8 cellular contexts compared by ENCODE assay signal in the genomic region with DNA sequence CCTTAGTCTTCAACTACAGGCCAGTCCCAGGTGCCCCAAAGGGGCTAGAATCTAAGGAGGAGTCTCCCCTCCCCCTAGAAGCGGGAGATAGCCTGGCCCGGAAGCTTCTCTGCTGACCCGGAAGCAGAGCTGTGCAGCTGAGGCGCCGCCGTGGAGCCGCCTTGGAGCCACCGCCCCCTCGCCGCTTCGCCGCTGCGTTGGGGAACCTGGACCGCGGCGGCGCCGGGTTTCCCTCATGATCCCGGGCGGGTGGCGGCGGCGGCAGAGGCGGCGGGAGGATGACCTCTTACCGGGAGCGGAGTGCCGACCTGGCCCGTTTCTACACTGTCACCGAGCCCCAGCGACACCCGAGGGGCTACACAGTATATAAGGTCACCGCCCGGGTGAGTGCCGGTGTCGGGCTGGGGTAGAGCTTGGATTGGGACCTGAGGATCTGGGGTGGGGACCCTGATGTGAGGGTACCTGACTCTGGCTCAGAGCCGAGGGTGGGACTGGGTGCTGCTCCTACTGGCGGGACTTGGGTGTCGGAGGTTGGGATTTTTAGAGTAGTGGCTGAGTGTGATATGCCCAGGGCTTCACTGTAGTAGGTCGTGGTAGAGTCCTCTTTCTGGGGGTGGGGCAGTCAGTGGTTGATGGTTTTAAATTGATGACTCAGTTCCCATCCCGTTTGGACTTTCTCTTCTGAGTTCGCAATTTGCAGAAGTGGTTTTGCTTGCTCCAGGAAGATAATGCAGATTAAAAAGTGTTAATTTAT. TPM values are rescaled to one million over a fixed set of nuclear protein-coding genes. Genes with fewer than 3 reads are reported as not detected.
DNase-seq lines count a peak whose midpoint lies in the region; ATAC-seq and TF ChIP-seq lines count a peak whose summit lies in the region.

TSS of gene RPS6KC1 (plus strand) at position 115 of the 754 bp plus-strand sequence. CDS start at position 279, 164 bp downstream.

- H4K20me1 ChIP-seq in neural cell (ENCODE audit: insufficient read depth): no peaks in the 10 kb centered on the region

- DNase-seq in ELF-1 (ENCODE audit: low read depth, low spot score): peak; percentile 85
- peak; percentile 26 for DNase-seq in GOT3 (lab: John Stamatoyannopoulos, UW)
- DNase-seq in LHCN-M2 (ENCODE audit: low read depth): peak; percentile 82
- DNase-seq in activated effector memory CD4-positive, alpha-beta T cell treated with Interleukin-2 at 50 U/mL for 16 hours: peak; percentile 76
- DNase-seq in fibroblast of the conjunctiva (ENCODE audit: low read depth): peak; percentile 61
- peak; percentile 76 to 84 for DNase-seq in stimulated activated naive CD8-positive, alpha-beta T cell treated with anti-CD3 and anti-CD28 coated beads, Interleukin-15, amount 100 ng/mL, for 72 hours

- TF ChIP-seq POLR2A in Raji (IDR thresholded peaks at IDR 0.05; ENCODE audit: insufficient read depth, low read depth, low read length): peak; percentile 36; the same call in 1 of the 2 replicates

- no peaks in the 10 kb centered on the region for H3F3A ChIP-seq in neural cell (ENCODE audit: insufficient read depth, low read length, poor library complexity, severe bottlenecking)

- peak within 1 kb of the TSS; percentile 77 for H3K9ac ChIP-seq in neural cell (ENCODE audit: low read length)

- no peaks in the 10 kb centered on the region for H3K36me3 ChIP-seq in neural cell (ENCODE audit: insufficient read depth, low read length)

- peak within 1 kb of the TSS; percentile 92 to 94 for H3K27ac Mint-ChIP-seq in stimulated activated naive CD8-positive, alpha-beta T cell treated with anti-CD3 and anti-CD28 coated beads, Interleukin-15, amount 100 ng/mL, for 72 hours

- peak within 1 kb of the TSS; percentile 89 for H3K4me3 ChIP-seq in neural cell (ENCODE audit: low read length)

- peak within 1 kb of the TSS; percentile 64 for H3K27ac ChIP-seq in neural cell (ENCODE audit: low read length)

- peaks cover 31% of the 10 kb centered on the region for H3K79me2 ChIP-seq in neural cell (replicated peaks; ENCODE audit: insufficient read depth, low read length)

- peak within 1 kb of the TSS; percentile 91 to 97 for H3K4me3 Mint-ChIP-seq in stimulated activated naive CD8-positive, alpha-beta T cell treated with anti-CD3 and anti-CD28 coated beads, Interleukin-15, amount 100 ng/mL, for 72 hours

- peak; percentile 20 for TF ChIP-seq RAD21 in neural cell (conservative IDR thresholded peaks at IDR 0.05)

- peaks cover 13% of the 10 kb centered on the region for H3K27me3 Mint-ChIP-seq in stimulated activated naive CD8-positive, alpha-beta T cell treated with anti-CD3 and anti-CD28 coated beads, Interleukin-15, amount 100 ng/mL, for 72 hours

- no peaks in the 10 kb centered on the region for H3K27me3 ChIP-seq in neural cell (ENCODE audit: insufficient read depth, low read depth, low read length)

- peak within 1 kb of the TSS; percentile 72 for H3K4me2 ChIP-seq in neural cell (ENCODE audit: low read length)

- ATAC-seq in stimulated activated naive CD8-positive, alpha-beta T cell treated with anti-CD3 and anti-CD28 coated beads, Interleukin-15, amount 100 ng/mL, for 72 hours: peak; percentile 97

- no peak for TF ChIP-seq EP300 in neural cell (conservative IDR thresholded peaks at IDR 0.05; ENCODE audit: poor library complexity, severe bottlenecking)

- no peaks in the 10 kb centered on the region for H3K9me2 ChIP-seq in neural cell (ENCODE audit: insufficient read depth, low read length)

- H3K4me1 Mint-ChIP-seq in stimulated activated naive CD8-positive, alpha-beta T cell treated with anti-CD3 and anti-CD28 coated beads, Interleukin-15, amount 100 ng/mL, for 72 hours: peaks cover 26% of the 10 kb centered on the region

- H2AFZ ChIP-seq in neural cell (ENCODE audit: low read depth, low read length): peak within 1 kb of the TSS; percentile 100

- H3K9me3 Mint-ChIP-seq in stimulated activated naive CD8-positive, alpha-beta T cell treated with anti-CD3 and anti-CD28 coated beads, Interleukin-15, amount 100 ng/mL, for 72 hours: peaks cover 11 to 18% of the 10 kb centered on the region in 2 donors

- peak; percentile 45 for TF ChIP-seq CTCF in neural cell (IDR thresholded peaks at IDR 0.05; ENCODE audit: poor library complexity, severe bottlenecking)

- no peaks in the 10 kb centered on the region for H3K9me3 ChIP-seq in neural cell (ENCODE audit: low read length)

TF ChIP-seq in neural cell, 6 proteins besides CTCF, POLR2A, EP300 and RAD21:
- TF ChIP-seq MXI1 (conservative IDR thresholded peaks at IDR 0.05; ENCODE audit: poor library complexity, severe bottlenecking) (peak; percentile 71), POLR2AphosphoS5 (IDR thresholded peaks at IDR 0.05) (peak; percentile 71), SMC3 (conservative IDR thresholded peaks at IDR 0.05; ENCODE audit: poor library complexity) (peak; percentile 15), REST (IDR thresholded peaks at IDR 0.05; ENCODE audit: borderline replicate concordance) (peak; percentile 50), TAF1 (IDR thresholded peaks at IDR 0.05; ENCODE audit: low read depth) (peak; percentile 34), EZH2 (IDR thresholded peaks at IDR 0.05; ENCODE audit: borderline replicate concordance, insufficient read depth, low read length, poor library complexity, severe bottlenecking) (no peak)

RNA-seq across cellular contexts. Expression of gene RPS6KC1, which starts in this region (rescaled TPM):
- total RNA-seq in LHCN-M2 (2014; rRNA removed): 21.6 and 24.3 TPM in 2 replicates
- polyA plus RNA-seq in LHCN-M2 (2012): 8.0 TPM
- 26.0 and 28.1 TPM in 2 replicates for polyA plus RNA-seq in neural cell
- polyA minus RNA-seq in neural cell: 81.8 and 84.4 TPM in 2 replicates

Comparison
In these comparisons a context has a peak if more than half of its experiments do, and no peak if none do; other contexts are left out.
1. Peak in every context shown above with its lines: DNase-seq, ATAC-seq, H3K4me3 ChIP-seq and H3K27ac ChIP-seq.
2. DNase-seq: peak in every context shown above with its lines; median percentile 85 in ELF-1; 82 in LHCN-M2; 80 in stimulated activated naive CD8-positive, alpha-beta T cell treated with anti-CD3 and anti-CD28 coated beads, Interleukin-15, amount 100 ng/mL, for 72 hours; 76 in activated effector memory CD4-positive, alpha-beta T cell treated with Interleukin-2 at 50 U/mL for 16 hours; 61 in fibroblast of the conjunctiva; 26 in GOT3.